ENCODE assay signal across 1 cellular context in the genomic region with DNA sequence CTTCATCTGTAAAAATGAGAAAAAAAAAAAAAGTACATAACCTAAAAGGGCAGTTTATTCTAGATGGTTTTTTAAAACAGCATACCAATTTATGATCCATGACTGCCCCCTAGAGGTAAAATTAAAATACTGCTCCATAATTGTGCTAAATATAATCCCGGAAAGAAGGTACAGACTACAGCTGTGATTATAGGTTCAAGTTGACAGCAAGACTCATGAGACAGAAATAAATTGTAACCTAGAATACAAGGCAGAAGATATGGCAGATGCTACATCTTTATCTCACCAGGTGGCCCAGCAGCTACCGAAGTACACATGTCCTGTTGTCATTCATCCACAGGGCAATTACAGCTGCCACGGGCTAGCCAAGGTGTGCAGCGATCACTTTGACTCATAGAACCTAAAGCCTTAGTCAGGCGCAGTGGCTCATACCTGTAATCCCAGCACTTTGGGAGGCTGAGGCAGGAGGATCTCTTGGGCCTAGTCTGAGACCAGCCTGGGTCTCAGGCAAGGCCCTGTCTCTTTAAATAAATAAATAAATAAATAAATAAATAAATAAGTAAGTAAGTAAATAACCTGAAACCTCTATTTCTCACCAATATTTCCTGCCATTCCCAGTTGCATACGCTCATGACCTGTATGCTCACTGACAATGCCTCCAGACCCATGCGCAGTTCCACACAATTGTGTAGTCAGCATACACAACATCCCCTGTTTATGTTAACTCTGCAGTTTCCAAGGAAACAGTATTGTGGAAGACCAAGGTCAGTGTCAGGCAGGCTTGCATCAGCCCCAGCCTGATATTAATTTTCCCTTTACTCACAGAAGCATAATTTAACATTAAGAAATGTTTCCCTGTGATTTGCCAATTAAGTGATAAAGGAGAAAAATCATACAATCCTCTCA.
TF ChIP-seq lines count a peak whose summit lies in the region.

No MANE protein-coding gene starts in this region.

TF ChIP-seq in HEK293, 187 proteins besides CTCF, POLR2A, EP300 and RAD21 (continued from another document and continues in another):
- TF ChIP-seq, protein P1, sequence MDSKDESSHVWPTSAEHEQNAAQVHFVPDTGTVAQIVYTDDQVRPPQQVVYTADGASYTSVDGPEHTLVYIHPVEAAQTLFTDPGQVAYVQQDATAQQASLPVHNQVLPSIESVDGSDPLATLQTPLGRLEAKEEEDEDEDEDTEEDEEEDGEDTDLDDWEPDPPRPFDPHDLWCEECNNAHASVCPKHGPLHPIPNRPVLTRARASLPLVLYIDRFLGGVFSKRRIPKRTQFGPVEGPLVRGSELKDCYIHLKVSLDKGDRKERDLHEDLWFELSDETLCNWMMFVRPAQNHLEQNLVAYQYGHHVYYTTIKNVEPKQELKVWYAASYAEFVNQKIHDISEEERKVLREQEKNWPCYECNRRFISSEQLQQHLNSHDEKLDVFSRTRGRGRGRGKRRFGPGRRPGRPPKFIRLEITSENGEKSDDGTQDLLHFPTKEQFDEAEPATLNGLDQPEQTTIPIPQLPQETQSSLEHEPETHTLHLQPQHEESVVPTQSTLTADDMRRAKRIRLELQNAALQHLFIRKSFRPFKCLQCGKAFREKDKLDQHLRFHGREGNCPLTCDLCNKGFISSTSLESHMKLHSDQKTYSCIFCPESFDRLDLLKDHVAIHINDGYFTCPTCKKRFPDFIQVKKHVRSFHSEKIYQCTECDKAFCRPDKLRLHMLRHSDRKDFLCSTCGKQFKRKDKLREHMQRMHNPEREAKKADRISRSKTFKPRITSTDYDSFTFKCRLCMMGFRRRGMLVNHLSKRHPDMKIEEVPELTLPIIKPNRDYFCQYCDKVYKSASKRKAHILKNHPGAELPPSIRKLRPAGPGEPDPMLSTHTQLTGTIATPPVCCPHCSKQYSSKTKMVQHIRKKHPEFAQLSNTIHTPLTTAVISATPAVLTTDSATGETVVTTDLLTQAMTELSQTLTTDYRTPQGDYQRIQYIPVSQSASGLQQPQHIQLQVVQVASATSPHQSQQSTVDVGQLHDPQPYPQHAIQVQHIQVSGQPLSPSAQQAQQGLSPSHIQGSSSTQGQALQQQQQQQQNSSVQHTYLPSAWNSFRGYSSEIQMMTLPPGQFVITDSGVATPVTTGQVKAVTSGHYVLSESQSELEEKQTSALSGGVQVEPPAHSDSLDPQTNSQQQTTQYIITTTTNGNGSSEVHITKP (tag by site-specific recombination; IDR thresholded peaks at IDR 0.05), result no peak
- 0 out of 2 replicates have a peak, but pooled peaks have one; percentile 36 for TF ChIP-seq ZNF660 (tag by site-specific recombination; IDR thresholded peaks at IDR 0.05)
- TF ChIP-seq, protein P2, sequence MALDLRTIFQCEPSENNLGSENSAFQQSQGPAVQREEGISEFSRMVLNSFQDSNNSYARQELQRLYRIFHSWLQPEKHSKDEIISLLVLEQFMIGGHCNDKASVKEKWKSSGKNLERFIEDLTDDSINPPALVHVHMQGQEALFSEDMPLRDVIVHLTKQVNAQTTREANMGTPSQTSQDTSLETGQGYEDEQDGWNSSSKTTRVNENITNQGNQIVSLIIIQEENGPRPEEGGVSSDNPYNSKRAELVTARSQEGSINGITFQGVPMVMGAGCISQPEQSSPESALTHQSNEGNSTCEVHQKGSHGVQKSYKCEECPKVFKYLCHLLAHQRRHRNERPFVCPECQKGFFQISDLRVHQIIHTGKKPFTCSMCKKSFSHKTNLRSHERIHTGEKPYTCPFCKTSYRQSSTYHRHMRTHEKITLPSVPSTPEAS (tag by site-specific recombination; IDR thresholded peaks at IDR 0.05), result no peak
- no peak for TF ChIP-seq MYNN (tag by site-specific recombination; IDR thresholded peaks at IDR 0.05; ENCODE audit: borderline replicate concordance)
- TF ChIP-seq ZNF266 (tag by site-specific recombination; IDR thresholded peaks at IDR 0.05; ENCODE audit: low read depth), result peak; percentile 80
- TF ChIP-seq ZNF544 (tag by site-specific recombination; IDR thresholded peaks at IDR 0.05), result no peak
- TF ChIP-seq ZNF426 (tag by site-specific recombination; IDR thresholded peaks at IDR 0.05), result peak; percentile 96
- TF ChIP-seq ZNF239 (tag by site-specific recombination; IDR thresholded peaks at IDR 0.05), result no peak
- peak; percentile 58; the same call in 1 of the 2 replicates for TF ChIP-seq ZFP37 (tag by site-specific recombination; IDR thresholded peaks at IDR 0.05)
- no peak for TF ChIP-seq ZNF157 (tag by site-specific recombination; IDR thresholded peaks at IDR 0.05)
- peak; percentile 21; the same call in 1 of the 2 replicates for TF ChIP-seq MZF1 (tag by site-specific recombination; IDR thresholded peaks at IDR 0.05; ENCODE audit: borderline replicate concordance)
- TF ChIP-seq ZNF404 (tag by site-specific recombination; IDR thresholded peaks at IDR 0.05), result peak; percentile 92; the same call in 1 of the 2 replicates
- no peak for TF ChIP-seq KLF8 (tag by site-specific recombination; IDR thresholded peaks at IDR 0.05)
- peak; percentile 70 for TF ChIP-seq ZNF664 (tag by site-specific recombination; IDR thresholded peaks at IDR 0.05)
- peak; percentile 80 for TF ChIP-seq ZBTB8A (tag by site-specific recombination; IDR thresholded peaks at IDR 0.05)
- peak; percentile 66 for TF ChIP-seq ZBTB21 (tag by site-specific recombination; IDR thresholded peaks at IDR 0.05)
- TF ChIP-seq ZNF623 (tag by site-specific recombination; IDR thresholded peaks at IDR 0.05), result peak; percentile 85
- no peak for TF ChIP-seq ZNF792 (tag by site-specific recombination; IDR thresholded peaks at IDR 0.05)
- TF ChIP-seq OVOL3 (tag by site-specific recombination; IDR thresholded peaks at IDR 0.05), result peak; percentile 54; the same call in 1 of the 2 replicates
- no peak for TF ChIP-seq ZNF621 (tag by site-specific recombination; IDR thresholded peaks at IDR 0.05)
- TF ChIP-seq ZNF654 (tag by site-specific recombination; IDR thresholded peaks at IDR 0.05; ENCODE audit: low read depth), result peak; percentile 90
- no peak for TF ChIP-seq ZNF830 (tag by site-specific recombination; IDR thresholded peaks at IDR 0.05; ENCODE audit: low read depth)
- TF ChIP-seq, protein P3, sequence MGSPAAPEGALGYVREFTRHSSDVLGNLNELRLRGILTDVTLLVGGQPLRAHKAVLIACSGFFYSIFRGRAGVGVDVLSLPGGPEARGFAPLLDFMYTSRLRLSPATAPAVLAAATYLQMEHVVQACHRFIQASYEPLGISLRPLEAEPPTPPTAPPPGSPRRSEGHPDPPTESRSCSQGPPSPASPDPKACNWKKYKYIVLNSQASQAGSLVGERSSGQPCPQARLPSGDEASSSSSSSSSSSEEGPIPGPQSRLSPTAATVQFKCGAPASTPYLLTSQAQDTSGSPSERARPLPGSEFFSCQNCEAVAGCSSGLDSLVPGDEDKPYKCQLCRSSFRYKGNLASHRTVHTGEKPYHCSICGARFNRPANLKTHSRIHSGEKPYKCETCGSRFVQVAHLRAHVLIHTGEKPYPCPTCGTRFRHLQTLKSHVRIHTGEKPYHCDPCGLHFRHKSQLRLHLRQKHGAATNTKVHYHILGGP (tag by site-specific recombination; IDR thresholded peaks at IDR 0.05), result no peak
- TF ChIP-seq ZNF302 (tag by site-specific recombination; IDR thresholded peaks at IDR 0.05; ENCODE audit: low read depth), result no peak
- TF ChIP-seq, protein P4, sequence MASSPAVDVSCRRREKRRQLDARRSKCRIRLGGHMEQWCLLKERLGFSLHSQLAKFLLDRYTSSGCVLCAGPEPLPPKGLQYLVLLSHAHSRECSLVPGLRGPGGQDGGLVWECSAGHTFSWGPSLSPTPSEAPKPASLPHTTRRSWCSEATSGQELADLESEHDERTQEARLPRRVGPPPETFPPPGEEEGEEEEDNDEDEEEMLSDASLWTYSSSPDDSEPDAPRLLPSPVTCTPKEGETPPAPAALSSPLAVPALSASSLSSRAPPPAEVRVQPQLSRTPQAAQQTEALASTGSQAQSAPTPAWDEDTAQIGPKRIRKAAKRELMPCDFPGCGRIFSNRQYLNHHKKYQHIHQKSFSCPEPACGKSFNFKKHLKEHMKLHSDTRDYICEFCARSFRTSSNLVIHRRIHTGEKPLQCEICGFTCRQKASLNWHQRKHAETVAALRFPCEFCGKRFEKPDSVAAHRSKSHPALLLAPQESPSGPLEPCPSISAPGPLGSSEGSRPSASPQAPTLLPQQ (tag by site-specific recombination; IDR thresholded peaks at IDR 0.05), result 0 out of 2 replicates have a peak, but pooled peaks have one; percentile 26
- 0 out of 2 replicates have a peak, but pooled peaks have one; percentile 18 for TF ChIP-seq ZNF610 (tag by site-specific recombination; IDR thresholded peaks at IDR 0.05; ENCODE audit: borderline replicate concordance)
- no peak for TF ChIP-seq GLI4 (tag by site-specific recombination; IDR thresholded peaks at IDR 0.05)
- 0 out of 2 replicates have a peak, but pooled peaks have one; percentile 55 for TF ChIP-seq ZNF23 (tag by site-specific recombination; IDR thresholded peaks at IDR 0.05; ENCODE audit: borderline replicate concordance)
- TF ChIP-seq, protein P5, sequence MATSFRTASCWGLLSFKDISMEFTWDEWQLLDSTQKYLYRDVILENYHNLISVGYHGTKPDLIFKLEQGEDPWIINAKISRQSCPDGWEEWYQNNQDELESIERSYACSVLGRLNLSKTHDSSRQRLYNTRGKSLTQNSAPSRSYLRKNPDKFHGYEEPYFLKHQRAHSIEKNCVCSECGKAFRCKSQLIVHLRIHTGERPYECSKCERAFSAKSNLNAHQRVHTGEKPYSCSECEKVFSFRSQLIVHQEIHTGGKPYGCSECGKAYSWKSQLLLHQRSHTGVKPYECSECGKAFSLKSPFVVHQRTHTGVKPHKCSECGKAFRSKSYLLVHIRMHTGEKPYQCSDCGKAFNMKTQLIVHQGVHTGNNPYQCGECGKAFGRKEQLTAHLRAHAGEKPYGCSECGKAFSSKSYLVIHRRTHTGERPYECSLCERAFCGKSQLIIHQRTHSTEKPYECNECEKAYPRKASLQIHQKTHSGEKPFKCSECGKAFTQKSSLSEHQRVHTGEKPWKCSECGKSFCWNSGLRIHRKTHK (tag by site-specific recombination; IDR thresholded peaks at IDR 0.05), result 0 out of 2 replicates have a peak, but pooled peaks have one; percentile 13
- TF ChIP-seq SP7 (tag by site-specific recombination; IDR thresholded peaks at IDR 0.05), result peak; percentile 61
- TF ChIP-seq, protein P6, sequence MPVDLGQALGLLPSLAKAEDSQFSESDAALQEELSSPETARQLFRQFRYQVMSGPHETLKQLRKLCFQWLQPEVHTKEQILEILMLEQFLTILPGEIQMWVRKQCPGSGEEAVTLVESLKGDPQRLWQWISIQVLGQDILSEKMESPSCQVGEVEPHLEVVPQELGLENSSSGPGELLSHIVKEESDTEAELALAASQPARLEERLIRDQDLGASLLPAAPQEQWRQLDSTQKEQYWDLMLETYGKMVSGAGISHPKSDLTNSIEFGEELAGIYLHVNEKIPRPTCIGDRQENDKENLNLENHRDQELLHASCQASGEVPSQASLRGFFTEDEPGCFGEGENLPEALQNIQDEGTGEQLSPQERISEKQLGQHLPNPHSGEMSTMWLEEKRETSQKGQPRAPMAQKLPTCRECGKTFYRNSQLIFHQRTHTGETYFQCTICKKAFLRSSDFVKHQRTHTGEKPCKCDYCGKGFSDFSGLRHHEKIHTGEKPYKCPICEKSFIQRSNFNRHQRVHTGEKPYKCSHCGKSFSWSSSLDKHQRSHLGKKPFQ (tag by site-specific recombination; IDR thresholded peaks at IDR 0.05), result peak; percentile 53; the same call in 1 of the 2 replicates
- TF ChIP-seq GLIS2 (tag by site-specific recombination; IDR thresholded peaks at IDR 0.05), result no peak
- TF ChIP-seq ZNF561 (tag by site-specific recombination; IDR thresholded peaks at IDR 0.05; ENCODE audit: borderline replicate concordance), result no peak
- peak; percentile 44; the same call in 1 of the 2 replicates for TF ChIP-seq ZNF501 (tag by site-specific recombination; IDR thresholded peaks at IDR 0.05)
- TF ChIP-seq ZNF791 (tag by site-specific recombination; IDR thresholded peaks at IDR 0.05), result peak; percentile 33; the same call in 1 of the 2 replicates
- TF ChIP-seq, protein P7, sequence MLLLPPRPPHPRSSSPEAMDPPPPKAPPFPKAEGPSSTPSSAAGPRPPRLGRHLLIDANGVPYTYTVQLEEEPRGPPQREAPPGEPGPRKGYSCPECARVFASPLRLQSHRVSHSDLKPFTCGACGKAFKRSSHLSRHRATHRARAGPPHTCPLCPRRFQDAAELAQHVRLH (tag by site-specific recombination; IDR thresholded peaks at IDR 0.05), result peak; percentile 50; the same call in 1 of the 2 replicates
- TF ChIP-seq ZNF394 (tag by site-specific recombination; IDR thresholded peaks at IDR 0.05; ENCODE audit: borderline replicate concordance), result peak; percentile 98
- TF ChIP-seq ZNF433 (tag by site-specific recombination; IDR thresholded peaks at IDR 0.05; ENCODE audit: low read depth), result peak; percentile 90
- TF ChIP-seq ZNF354C (tag by site-specific recombination; IDR thresholded peaks at IDR 0.05; ENCODE audit: borderline replicate concordance, low read depth), result peak; percentile 96
- TF ChIP-seq, protein P8, sequence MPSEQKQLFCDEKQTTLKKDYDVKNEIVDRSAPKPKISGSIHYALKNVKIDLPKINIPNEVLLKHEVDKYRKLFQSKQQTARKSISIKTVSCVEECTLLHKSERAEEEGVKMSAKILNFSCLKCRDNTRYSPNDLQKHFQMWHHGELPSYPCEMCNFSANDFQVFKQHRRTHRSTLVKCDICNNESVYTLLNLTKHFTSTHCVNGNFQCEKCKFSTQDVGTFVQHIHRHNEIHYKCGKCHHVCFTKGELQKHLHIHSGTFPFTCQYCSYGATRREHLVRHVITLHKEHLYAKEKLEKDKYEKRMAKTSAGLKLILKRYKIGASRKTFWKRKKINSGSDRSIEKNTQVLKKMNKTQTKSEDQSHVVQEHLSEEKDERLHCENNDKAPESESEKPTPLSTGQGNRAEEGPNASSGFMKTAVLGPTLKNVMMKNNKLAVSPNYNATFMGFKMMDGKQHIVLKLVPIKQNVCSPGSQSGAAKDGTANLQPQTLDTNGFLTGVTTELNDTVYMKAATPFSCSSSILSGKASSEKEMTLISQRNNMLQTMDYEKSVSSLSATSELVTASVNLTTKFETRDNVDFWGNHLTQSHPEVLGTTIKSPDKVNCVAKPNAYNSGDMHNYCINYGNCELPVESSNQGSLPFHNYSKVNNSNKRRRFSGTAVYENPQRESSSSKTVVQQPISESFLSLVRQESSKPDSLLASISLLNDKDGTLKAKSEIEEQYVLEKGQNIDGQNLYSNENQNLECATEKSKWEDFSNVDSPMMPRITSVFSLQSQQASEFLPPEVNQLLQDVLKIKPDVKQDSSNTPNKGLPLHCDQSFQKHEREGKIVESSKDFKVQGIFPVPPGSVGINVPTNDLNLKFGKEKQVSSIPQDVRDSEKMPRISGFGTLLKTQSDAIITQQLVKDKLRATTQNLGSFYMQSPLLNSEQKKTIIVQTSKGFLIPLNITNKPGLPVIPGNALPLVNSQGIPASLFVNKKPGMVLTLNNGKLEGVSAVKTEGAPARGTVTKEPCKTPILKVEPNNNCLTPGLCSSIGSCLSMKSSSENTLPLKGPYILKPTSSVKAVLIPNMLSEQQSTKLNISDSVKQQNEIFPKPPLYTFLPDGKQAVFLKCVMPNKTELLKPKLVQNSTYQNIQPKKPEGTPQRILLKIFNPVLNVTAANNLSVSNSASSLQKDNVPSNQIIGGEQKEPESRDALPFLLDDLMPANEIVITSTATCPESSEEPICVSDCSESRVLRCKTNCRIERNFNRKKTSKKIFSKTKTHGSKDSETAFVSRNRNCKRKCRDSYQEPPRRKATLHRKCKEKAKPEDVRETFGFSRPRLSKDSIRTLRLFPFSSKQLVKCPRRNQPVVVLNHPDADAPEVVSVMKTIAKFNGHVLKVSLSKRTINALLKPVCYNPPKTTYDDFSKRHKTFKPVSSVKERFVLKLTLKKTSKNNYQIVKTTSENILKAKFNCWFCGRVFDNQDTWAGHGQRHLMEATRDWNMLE (tag by site-specific recombination; conservative IDR thresholded peaks at IDR 0.05; ENCODE audit: low read depth), result peak; percentile 95
- TF ChIP-seq ZBTB1 (tag by site-specific recombination; IDR thresholded peaks at IDR 0.05), result peak; percentile 55; the same call in 1 of the 2 replicates
